8 cellular contexts compared by ENCODE assay signal in genomic region chr5:95892784-95893354, GRCh38.
A peak's percentile ranks its signal among the peaks of the same experiment; 100 is the strongest.
DNase-seq lines count a peak whose midpoint lies in the region; ATAC-seq lines count a peak whose summit lies in the region.

No MANE protein-coding gene starts in this region.

- ATAC-seq in GM21786 (IDR thresholded peaks at IDR 0.05; ENCODE audit: unreplicated experiment) (peak; percentile 74), left lobe of liver (peak; percentile 79)

- DNase-seq in DMS 273 (lab: John Stamatoyannopoulos, UW; ENCODE audit: unreplicated experiment) (peak; percentile 71), DMS 273 treated with DMSO at 0.1 percent for 48 hours (lab: John Stamatoyannopoulos, UW) (no peak), NCI-H226 (peak; percentile 28), amniotic epithelial cell (ENCODE audit: low read depth) (peak; percentile 57), left lobe of liver (ENCODE audit: low spot score) (no peak), kidney glomerular epithelial cell (lab: John Stamatoyannopoulos, UW) (no peak), epidermal melanocyte (ENCODE audit: insufficient read length, low spot score) (no peak)

Comparison
In these comparisons a context has a peak if more than half of its experiments do, and no peak if none do; other contexts are left out.
1. DNase-seq: peak in DMS 273 (single experiment), NCI-H226 (single experiment) and amniotic epithelial cell (single experiment); none in DMS 273 treated with DMSO at 0.1 percent for 48 hours (single experiment), left lobe of liver (single experiment), kidney glomerular epithelial cell (single experiment) and epidermal melanocyte (single experiment).